In genomic region chr2:73385486-73386341, GRCh38 we compare ENCODE assay signal across 8 cellular contexts. TPM values are rescaled to one million over a fixed set of nuclear protein-coding genes. Genes with fewer than 3 reads are reported as not detected.
A peak's percentile ranks its signal among the peaks of the same experiment; 100 is the strongest.
DNase-seq lines count a peak whose midpoint lies in the region; ATAC-seq and TF ChIP-seq lines count a peak whose summit lies in the region.

TSS of gene ALMS1 (plus strand) at chr2:73385836. CDS start at chr2:73385869, 33 bp downstream.

- TF ChIP-seq CTCF in GM12864 (IDR thresholded peaks at IDR 0.05; ENCODE audit: low read depth, low read length, missing control alignments), result peak; percentile 4
- TF ChIP-seq CTCF in omental fat pad (IDR thresholded peaks at IDR 0.05), result no peak

- ATAC-seq in HG02623 (IDR thresholded peaks at IDR 0.05; ENCODE audit: unreplicated experiment) (peak; percentile 82), SK-N-SH treated with all-trans-retinoic acid at 6 μM for 48 hours (peak; percentile 92), omental fat pad (ENCODE audit: low FRiP score) (peak; percentile 98)

- no peaks in the 10 kb centered on the region for H3K9me3 Mint-ChIP-seq in activated naive CD4-positive, alpha-beta T cell treated with anti-CD3 and anti-CD28 coated beads, Interleukin-2, amount 50 U/mL, for 24 hours

- DNase-seq in GM12864 (ENCODE audit: low read depth), result peak; percentile 75
- DNase-seq in NCI-H1092 treated with DMSO at 0.1 percent for 48 hours (lab: John Stamatoyannopoulos, UW), result peak; percentile 74
- peak; percentile 94 for DNase-seq in glomerular visceral epithelial cell (ENCODE audit: extremely low spot score)
- peak; percentile 57 for DNase-seq in omental fat pad (ENCODE audit: low spot score)

- no peaks in the 10 kb centered on the region for H3K36me3 Mint-ChIP-seq in activated naive CD4-positive, alpha-beta T cell treated with anti-CD3 and anti-CD28 coated beads, Interleukin-2, amount 50 U/mL, for 24 hours

- peaks cover 36% of the 10 kb centered on the region for H3K4me1 Mint-ChIP-seq in activated naive CD4-positive, alpha-beta T cell treated with anti-CD3 and anti-CD28 coated beads, Interleukin-2, amount 50 U/mL, for 24 hours

- H3K4me3 Mint-ChIP-seq in activated naive CD4-positive, alpha-beta T cell treated with anti-CD3 and anti-CD28 coated beads, Interleukin-2, amount 50 U/mL, for 24 hours, result peak within 1 kb of the TSS; percentile 89

- peak within 1 kb of the TSS; percentile 45 for H3K27ac ChIP-seq in temporal lobe (ENCODE audit: low read depth, low read length)

- H3K27ac Mint-ChIP-seq in activated naive CD4-positive, alpha-beta T cell treated with anti-CD3 and anti-CD28 coated beads, Interleukin-2, amount 50 U/mL, for 24 hours, result peak within 1 kb of the TSS; percentile 91

- no peaks in the 10 kb centered on the region for H3K27me3 Mint-ChIP-seq in activated naive CD4-positive, alpha-beta T cell treated with anti-CD3 and anti-CD28 coated beads, Interleukin-2, amount 50 U/mL, for 24 hours

- H3K4me3 ChIP-seq in GM12864 (ENCODE audit: low read depth, low read length), result peak within 1 kb of the TSS; percentile 85

TF ChIP-seq in SK-N-SH treated with all-trans-retinoic acid at 6 μM for 48 hours, 23 proteins besides CTCF, POLR2A, EP300 and RAD21:
- TF ChIP-seq OSR1 (CRISPR knock-in tag; IDR thresholded peaks at IDR 0.05) (no peak), ZFP3 (CRISPR knock-in tag; IDR thresholded peaks at IDR 0.05) (peak; percentile 39; the same call in 1 of the 2 replicates)

RNA-seq across cellular contexts. Expression of gene ALMS1, which starts in this region (rescaled TPM):
- total RNA-seq in omental fat pad (10 to 100 TPM; 18.9 to 36.1 (median 23.8) TPM), temporal lobe (49.9 TPM)

Comparison
In these comparisons a context has a peak if more than half of its experiments do, and no peak if none do; other contexts are left out.
1. Peak in every context shown above with its lines: DNase-seq, ATAC-seq, H3K4me3 ChIP-seq and H3K27ac ChIP-seq.